ENCODE assay signal across 27 cellular contexts in the genomic region with DNA sequence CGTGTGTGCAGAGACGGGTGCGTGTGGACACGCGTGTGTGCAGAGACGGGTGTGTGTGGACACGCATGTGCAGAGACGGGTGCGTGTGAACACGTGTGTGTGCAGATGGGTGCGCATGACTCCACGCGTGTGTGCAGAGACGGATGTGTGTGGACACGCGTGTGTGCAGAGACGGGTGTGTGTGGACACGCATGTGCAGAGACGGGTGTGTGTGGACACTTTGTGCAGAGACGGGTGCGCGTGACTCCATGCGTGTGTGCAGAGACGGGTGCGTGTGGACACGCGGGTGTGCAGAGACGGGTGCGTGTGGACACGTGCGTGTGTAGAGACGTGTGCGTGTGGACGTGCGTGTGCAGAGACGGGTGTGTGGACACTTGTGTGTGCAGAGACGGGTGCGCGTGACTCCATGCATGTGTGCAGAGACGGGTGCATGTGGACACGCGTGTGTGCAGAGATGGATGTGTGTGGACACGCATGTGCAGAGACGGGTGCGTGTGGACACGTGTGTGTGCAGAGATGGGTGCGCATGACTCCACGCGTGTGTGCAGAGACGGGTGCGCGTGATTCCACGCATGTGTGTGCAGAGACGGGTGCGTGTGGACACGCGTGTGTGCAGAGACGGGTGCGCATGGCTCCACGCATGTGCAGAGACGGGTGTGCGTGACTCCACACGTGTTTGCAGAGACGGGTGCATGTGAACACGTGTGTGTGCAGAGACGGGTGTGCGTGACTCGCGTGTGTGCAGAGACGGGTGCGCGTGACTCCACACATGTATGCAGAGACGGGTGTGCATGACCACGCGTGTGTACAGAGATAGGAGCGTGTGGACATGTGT. TPM values are rescaled to one million over a fixed set of nuclear protein-coding genes. Genes with fewer than 3 reads are reported as not detected.
DNase-seq lines count a peak whose midpoint lies in the region; FAIRE-seq and TF ChIP-seq lines count a peak whose summit lies in the region.
"Had no signal": no experiment of that assay in that cellular context is flagged by ENCODE, and none has a peak within 500 bp of the region (broad histone marks: within the 10 kb centered on the region; RNA-seq: fewer than 3 reads in every experiment).

No MANE protein-coding gene starts in this region.

- H3K9me3 ChIP-seq in kidney (ENCODE audit: control insufficient read depth in 1 of 2, low read length in 2 of 2) (no peaks in the 10 kb centered on the region), sigmoid colon (no peaks in the 10 kb centered on the region)
- H3K9me3 ChIP-seq: HAP-1, SK-N-SH had no signal

- peak; percentile 23 for FAIRE-seq in GM12891 (lab: Jason Lieb, UNC)
- FAIRE-seq in HTR-8/SVneo (lab: Jason Lieb, UNC): peak; percentile 91
- no peak for FAIRE-seq in kidney (lab: Jason Lieb, UNC)
- FAIRE-seq: A204.1, RCC 7860 had no signal

- DNase-seq in GM12891 (ENCODE audit: insufficient read length, low spot score): no peak
- no peak for DNase-seq in HTR-8/SVneo (ENCODE audit: insufficient read length, low spot score)
- DNase-seq in kidney: peak; percentile 78
- DNase-seq in NCI-H2029 treated with DMSO at 0.1 percent for 48 hours (lab: John Stamatoyannopoulos, UW): no peak
- no peak for DNase-seq in middle frontal gyrus (ENCODE audit: extremely low spot score, low spot score)
- DNase-seq in sigmoid colon: no peak
- DNase-seq: CD4-positive, CD25-positive, alpha-beta regulatory T cell; DMS153; DND-41; Kasumi-1; MV-4-11; NCI-H1105; NCI-H1436 treated with DMSO at 0.1 percent for 48 hours; NCI-H187 treated with DMSO at 0.1 percent for 48 hours; NCI-H2107; NCI-H524; NCI-H748 treated with DMSO at 0.1 percent for 48 hours; SK-N-SH; SW 1271 had no signal

- H3K27ac ChIP-seq in kidney (ENCODE audit: low read depth in 2 of 2, low read length in 2 of 2) (no peak overlapping the region), sigmoid colon (no peak overlapping the region)
- H3K27ac ChIP-seq: BLaER1, HL-60 had no signal

- TF ChIP-seq EP300 in sigmoid colon (IDR thresholded peaks at IDR 0.05): no peak

- no peak for TF ChIP-seq POLR2A in GM12891 (IDR thresholded peaks at IDR 0.05; ENCODE audit: low read depth, low read length)
- TF ChIP-seq POLR2A in sigmoid colon (IDR thresholded peaks at IDR 0.05): no peak

- H3K4me3 ChIP-seq in kidney (ENCODE audit: low read length in 2 of 2) (no peak overlapping the region), sigmoid colon (no peak overlapping the region)
- H3K4me3 ChIP-seq: BLaER1, GM23338, HAP-1 had no signal

- intact Hi-C loops in kidney (cut with DNase I) (no loop called here), sigmoid colon (cut with DNase I) (no loop called here)

- H3K36me3 ChIP-seq in kidney (ENCODE audit: control insufficient read depth in 1 of 2, insufficient read depth in 2 of 2, low read length in 2 of 2): no peaks in the 10 kb centered on the region
- no peaks in the 10 kb centered on the region for H3K36me3 ChIP-seq in sigmoid colon
- H3K36me3 ChIP-seq: BLaER1, HAP-1 had no signal

- no peak overlapping the region for H3K9ac ChIP-seq in kidney (ENCODE audit: low read length in 2 of 2)
- H3K9ac ChIP-seq: BLaER1, SK-N-SH had no signal

- peaks cover 19 to 30% (median 28%) of the 10 kb centered on the region in 3 donors for H3K27me3 ChIP-seq in sigmoid colon

- no peak for TF ChIP-seq CTCF in kidney (IDR thresholded peaks at IDR 0.05; ENCODE audit: borderline replicate concordance, extremely low read depth, insufficient read depth)
- TF ChIP-seq CTCF in sigmoid colon (IDR thresholded peaks at IDR 0.05): no peak

- WGBS in sigmoid colon, 2 donors: 95 to 97% methylated on average over 76 of the region's 76 CpGs

- no peaks in the 10 kb centered on the region for H3K4me1 ChIP-seq in kidney (ENCODE audit: control insufficient read depth in 1 of 2, insufficient read depth in 1 of 2, low read depth in 1 of 2, low read length in 2 of 2)
- H3K4me1 ChIP-seq in sigmoid colon: peaks cover 0 to 11% (median 6%) of the 10 kb centered on the region in 4 donors

TF ChIP-seq in GM12891, 5 proteins besides CTCF, POLR2A, EP300 and RAD21:
- TF ChIP-seq PAX5 (IDR thresholded peaks at IDR 0.05; ENCODE audit: insufficient read depth, low read length, severe bottlenecking): no peak
- TF ChIP-seq POU2F2 (IDR thresholded peaks at IDR 0.05; ENCODE audit: low read depth, low read length): no peak
- TF ChIP-seq POLR2AphosphoS5 (IDR thresholded peaks at IDR 0.05; ENCODE audit: low read depth, low read length): no peak
- TF ChIP-seq SPI1 (IDR thresholded peaks at IDR 0.05; ENCODE audit: low read depth, low read length): no peak
- no peak for TF ChIP-seq TAF1 (IDR thresholded peaks at IDR 0.05; ENCODE audit: low read depth, low read length)

RNA-seq across cellular contexts. Expression of a gene that starts 1.6 kb away (rescaled TPM):
- 0.18 TPM for polyA plus RNA-seq in GM12891 (2012; ENCODE audit: low read depth, missing spikeins)
- total RNA-seq in kidney: 9.2 TPM
- polyA plus RNA-seq in kidney (ENCODE audit: insufficient read depth, low read depth, low replicate concordance): 1.0 TPM
- 1 to 10 TPM in 2 of 4 donors, not detected in 2; 2.8 to 4.3 TPM for total RNA-seq in sigmoid colon
- 10 to 100 TPM in 1 of 3 donors, 1 to 10 TPM in 1, under 1 TPM in 1; 0.60 to 38.3 (median 4.6) TPM for polyA plus RNA-seq in sigmoid colon
- total RNA-seq: M059J had no signal

RNA-seq across cellular contexts. Expression of a gene that starts 14.6 kb away (rescaled TPM):
- polyA plus RNA-seq in GM12891 (2012; ENCODE audit: low read depth, missing spikeins): 0.27 TPM
- total RNA-seq in kidney (87.5 TPM), sigmoid colon (10 to 100 TPM in 2 of 4 donors, 1 to 10 TPM in 2; 8.4 to 56.9 (median 10.5) TPM)
- polyA plus RNA-seq in kidney (ENCODE audit: insufficient read depth, low read depth, low replicate concordance) (15.4 TPM), sigmoid colon (100 to 1,000 TPM in 1 of 3 donors, 10 to 100 TPM in 2; 64.3 to 105 (median 80.8) TPM)

RNA-seq across cellular contexts. Expression of a gene that starts 40.1 kb away (rescaled TPM):
- polyA plus RNA-seq in GM12891 (2012; ENCODE audit: low read depth, missing spikeins): 0.10 TPM
- total RNA-seq in kidney (not detected), sigmoid colon (not detected)
- polyA plus RNA-seq in kidney (ENCODE audit: insufficient read depth, low read depth, low replicate concordance) (not detected), sigmoid colon (under 1 TPM in 1 of 3 donors, not detected in 2; 0.04 TPM)
- total RNA-seq: CD4-positive, CD25-positive, alpha-beta regulatory T cell had no signal
- polyA plus RNA-seq: CD4-positive, CD25-positive, alpha-beta regulatory T cell had no signal

RNA-seq across cellular contexts. Expression of a gene that starts 45.5 kb away (rescaled TPM):
- polyA plus RNA-seq in GM12891 (2012; ENCODE audit: low read depth, missing spikeins): 60.6 TPM
- 160 TPM for total RNA-seq in kidney
- 69.7 TPM for polyA plus RNA-seq in kidney (ENCODE audit: insufficient read depth, low read depth, low replicate concordance)
- 10 to 100 TPM; 45.1 to 61.2 (median 48.9) TPM for total RNA-seq in sigmoid colon
- 100 to 1,000 TPM in 1 of 3 donors, 10 to 100 TPM in 2; 55.9 to 142 (median 86.2) TPM for polyA plus RNA-seq in sigmoid colon

RNA-seq across cellular contexts. Expression of a gene that starts 52.6 kb away (rescaled TPM):
- 0.50 TPM for polyA plus RNA-seq in GM12891 (2012; ENCODE audit: low read depth, missing spikeins)
- not detected for total RNA-seq in kidney
- not detected for polyA plus RNA-seq in kidney (ENCODE audit: insufficient read depth, low read depth, low replicate concordance)
- not detected for total RNA-seq in sigmoid colon
- polyA plus RNA-seq in sigmoid colon: not detected
- total RNA-seq: CD4-positive, CD25-positive, alpha-beta regulatory T cell; M059J had no signal
- polyA plus RNA-seq: AG04450; CD4-positive, CD25-positive, alpha-beta regulatory T cell; GM23338; SK-N-SH had no signal
